In genomic region chr17:81510798-81511549, GRCh38 we compare ENCODE assay signal across 1 cellular context.
TF ChIP-seq lines count a peak whose summit lies in the region.

No MANE protein-coding gene starts in this region.

TF ChIP-seq in K562, 482 proteins besides CTCF, POLR2A, EP300 and RAD21 (continued from another document and continues in another):
- no peak for TF ChIP-seq ZBTB40 (IDR thresholded peaks at IDR 0.05)
- no peak for TF ChIP-seq ZBTB40 (CRISPR knock-in tag; IDR thresholded peaks at IDR 0.05)
- no peak for TF ChIP-seq SREBF2 (CRISPR knock-in tag; IDR thresholded peaks at IDR 0.05)
- TF ChIP-seq GABPB1 (CRISPR knock-in tag; IDR thresholded peaks at IDR 0.05) = peak; percentile 68
- TF ChIP-seq SETDB1 (IDR thresholded peaks at IDR 0.05; ENCODE audit: low read length) = no peak
- no peak for TF ChIP-seq MEF2A (IDR thresholded peaks at IDR 0.05; ENCODE audit: control insufficient read depth, low read depth, low read length)
- TF ChIP-seq GATAD2A (IDR thresholded peaks at IDR 0.05) = no peak
- TF ChIP-seq KAT8 (IDR thresholded peaks at IDR 0.05; ENCODE audit: low read depth) = no peak
- TF ChIP-seq CHD1 (IDR thresholded peaks at IDR 0.05; ENCODE audit: low read length) = peak; percentile 52
- TF ChIP-seq DDX20 (tag; IDR thresholded peaks at IDR 0.05; ENCODE audit: low read depth) = no peak
- peak; percentile 61 for TF ChIP-seq TFAP4 (CRISPR knock-in tag; IDR thresholded peaks at IDR 0.05; ENCODE audit: borderline replicate concordance)
- TF ChIP-seq FOXP4 (CRISPR knock-in tag; IDR thresholded peaks at IDR 0.05; ENCODE audit: borderline replicate concordance) = peak; percentile 93
- peak; percentile 72; the same call in 1 of the 2 replicates for TF ChIP-seq ARID4B (CRISPR knock-in tag; IDR thresholded peaks at IDR 0.05)
- peak; percentile 70; the same call in 1 of the 2 replicates for TF ChIP-seq NR1H2 (CRISPR knock-in tag; IDR thresholded peaks at IDR 0.05)
- no peak for TF ChIP-seq ZNF644 (tag; IDR thresholded peaks at IDR 0.05; ENCODE audit: low read depth)
- no peak for TF ChIP-seq CREM (IDR thresholded peaks at IDR 0.05; ENCODE audit: low read depth)
- 0 out of 2 replicates have a peak, but pooled peaks have one; percentile 38 for TF ChIP-seq ZNF511 (CRISPR knock-in tag; IDR thresholded peaks at IDR 0.05)
- peak; percentile 61; the same call in 1 of the 2 replicates for TF ChIP-seq E2F5 (CRISPR knock-in tag; IDR thresholded peaks at IDR 0.05)
- TF ChIP-seq RBFOX2 (IDR thresholded peaks at IDR 0.05; ENCODE audit: low read depth, low read length) = peak; percentile 84
- no peak for TF ChIP-seq MLX (CRISPR knock-in tag; conservative IDR thresholded peaks at IDR 0.05)
- no peak for TF ChIP-seq ZNF280A (IDR thresholded peaks at IDR 0.05; ENCODE audit: low read depth, partially characterized antibody)
- peak in 1 of 2 experiments; percentile 46 for TF ChIP-seq E2F6 (IDR thresholded peaks at IDR 0.05; ENCODE audit: borderline replicate concordance in 1 of 2, extremely low read depth in 1 of 2, insufficient read depth in 1 of 2, insufficient read length in 1 of 2, low read depth in 1 of 2, low read length in 1 of 2, poor library complexity in 1 of 2, severe bottlenecking in 1 of 2)
- TF ChIP-seq ZNF668 (CRISPR knock-in tag; IDR thresholded peaks at IDR 0.05) = no peak
- peak; percentile 95; the same call in 1 of the 2 replicates for TF ChIP-seq KAT7 (CRISPR knock-in tag; IDR thresholded peaks at IDR 0.05; ENCODE audit: borderline replicate concordance)
- no peak for TF ChIP-seq FOXM1 (IDR thresholded peaks at IDR 0.05; ENCODE audit: low read depth)
- TF ChIP-seq FOXM1 (CRISPR knock-in tag; IDR thresholded peaks at IDR 0.05; ENCODE audit: low read depth) = 0 out of 2 replicates have a peak, but pooled peaks have one; percentile 52
- no peak for TF ChIP-seq CHD4 (IDR thresholded peaks at IDR 0.05; ENCODE audit: insufficient read depth, insufficient replicate concordance, low read depth, low read length, poor library complexity, severe bottlenecking)
- TF ChIP-seq ATF1 (CRISPR knock-in tag; IDR thresholded peaks at IDR 0.05) = no peak
- 0 out of 2 replicates have a peak, but pooled peaks have one; percentile 9 for TF ChIP-seq ATF1 (tag; IDR thresholded peaks at IDR 0.05)
- no peak for TF ChIP-seq ZNF551 (CRISPR knock-in tag; IDR thresholded peaks at IDR 0.05)
- no peak for TF ChIP-seq SIN3B (IDR thresholded peaks at IDR 0.05; ENCODE audit: low read depth)
- no peak for TF ChIP-seq ETV6 (IDR thresholded peaks at IDR 0.05; ENCODE audit: borderline replicate concordance in 1 of 2, low read depth in 2 of 2, low read length in 1 of 2)
- TF ChIP-seq ETV6 (CRISPR knock-in tag; IDR thresholded peaks at IDR 0.05; ENCODE audit: borderline replicate concordance) = 0 out of 2 replicates have a peak, but pooled peaks have one; percentile 3
- TF ChIP-seq ETS2 (tag; IDR thresholded peaks at IDR 0.05; ENCODE audit: borderline replicate concordance, poor library complexity, severe bottlenecking) = no peak
- no peak for TF ChIP-seq ZNF146 (CRISPR knock-in tag; IDR thresholded peaks at IDR 0.05; ENCODE audit: unreplicated experiment)
- peak; percentile 73 for TF ChIP-seq RBM22 (IDR thresholded peaks at IDR 0.05; ENCODE audit: low read depth, low read length, poor library complexity, severe bottlenecking)
- TF ChIP-seq TEAD1 (CRISPR knock-in tag; IDR thresholded peaks at IDR 0.05) = peak in 1 of 2 experiments; percentile 62; a peak in 1 of 4 replicates
- no peak for TF ChIP-seq FOSL1 (tag; conservative IDR thresholded peaks at IDR 0.05)
